Comparison of ENCODE assay signal across 12 cellular contexts in genomic region chr4:687975-688694, GRCh38. TPM values are rescaled to one million over a fixed set of nuclear protein-coding genes. Genes with fewer than 3 reads are reported as not detected.
DNase-seq lines count a peak whose midpoint lies in the region; ATAC-seq and TF ChIP-seq lines count a peak whose summit lies in the region.
"Had no signal": no experiment of that assay in that cellular context is flagged by ENCODE, and none has a peak within 500 bp of the region (broad histone marks: within the 10 kb centered on the region; RNA-seq: fewer than 3 reads in every experiment).

No MANE protein-coding gene starts in this region.

- no peaks in the 10 kb centered on the region for H3K4me1 ChIP-seq in urinary bladder (ENCODE audit: insufficient read depth)

- H3K4me1 Mint-ChIP-seq in activated naive CD8-positive, alpha-beta T cell treated with anti-CD3 and anti-CD28 coated beads for 36 hours: no peaks in the 10 kb centered on the region
- no peaks in the 10 kb centered on the region for H3K4me1 Mint-ChIP-seq in activated naive CD8-positive, alpha-beta T cell treated with anti-CD3 and anti-CD28 coated beads, Interleukin-2, amount 50 U/mL, for 24 hours
- peaks cover 31% of the 10 kb centered on the region for H3K4me1 Mint-ChIP-seq in mesothelial cell of epicardium

- H3K4me3 ChIP-seq in urinary bladder (ENCODE audit: low read depth, low read length): peak overlapping the region; percentile 35

- H3K36me3 ChIP-seq in urinary bladder (ENCODE audit: insufficient read depth): no peaks in the 10 kb centered on the region
- H3K36me3 ChIP-seq: BE2C had no signal

- in situ Hi-C loops in GM13976 (cut with MboI; ENCODE audit: low sequenced_read_pairs, unreplicated experiment): no loop called here

- WGBS in urinary bladder: 89% methylated on average over 23 of the region's 23 CpGs

- H3K36me3 Mint-ChIP-seq in activated naive CD8-positive, alpha-beta T cell treated with anti-CD3 and anti-CD28 coated beads for 36 hours: no peaks in the 10 kb centered on the region
- no peaks in the 10 kb centered on the region for H3K36me3 Mint-ChIP-seq in activated naive CD8-positive, alpha-beta T cell treated with anti-CD3 and anti-CD28 coated beads, Interleukin-2, amount 50 U/mL, for 24 hours (ENCODE audit: low read depth)
- no peaks in the 10 kb centered on the region for H3K36me3 Mint-ChIP-seq in mesothelial cell of epicardium

- H3K27me3 Mint-ChIP-seq in activated naive CD8-positive, alpha-beta T cell treated with anti-CD3 and anti-CD28 coated beads for 36 hours: peaks cover 15% of the 10 kb centered on the region
- H3K27me3 Mint-ChIP-seq in activated naive CD8-positive, alpha-beta T cell treated with anti-CD3 and anti-CD28 coated beads, Interleukin-2, amount 50 U/mL, for 24 hours: peaks cover 7% of the 10 kb centered on the region
- no peaks in the 10 kb centered on the region for H3K27me3 Mint-ChIP-seq in mesothelial cell of epicardium (ENCODE audit: low read depth)

- peak overlapping the region; percentile 38 for H3K27ac ChIP-seq in urinary bladder (ENCODE audit: low read depth)

- no peaks in the 10 kb centered on the region for H3K9me3 Mint-ChIP-seq in activated naive CD8-positive, alpha-beta T cell treated with anti-CD3 and anti-CD28 coated beads for 36 hours
- no peaks in the 10 kb centered on the region for H3K9me3 Mint-ChIP-seq in activated naive CD8-positive, alpha-beta T cell treated with anti-CD3 and anti-CD28 coated beads, Interleukin-2, amount 50 U/mL, for 24 hours
- H3K9me3 Mint-ChIP-seq in mesothelial cell of epicardium: no peaks in the 10 kb centered on the region

- TF ChIP-seq CTCF in mesothelial cell of epicardium (IDR thresholded peaks at IDR 0.05; ENCODE audit: unreplicated experiment) (no peak), GM13976 (IDR thresholded peaks at IDR 0.05; ENCODE audit: borderline replicate concordance, control extremely low read depth, extremely low read depth, insufficient read depth, missing control alignments) (no peak)

- DNase-seq in activated naive CD8-positive, alpha-beta T cell treated with anti-CD3 and anti-CD28 coated beads for 36 hours: no peak
- no peak for DNase-seq in activated naive CD8-positive, alpha-beta T cell treated with anti-CD3 and anti-CD28 coated beads, Interleukin-2, amount 50 U/mL, for 24 hours
- DNase-seq in mesothelial cell of epicardium (ENCODE audit: low spot score in 2 of 2, unreplicated experiment in 2 of 2) (no peak), GM13976 (ENCODE audit: low spot score) (no peak), NCI-H2171 treated with DMSO at 0.1 percent for 48 hours (lab: John Stamatoyannopoulos, UW) (no peak), NCI-H1694 (lab: John Stamatoyannopoulos, UW) (no peak)
- DNase-seq: activated effector memory CD4-positive, alpha-beta T cell treated with anti-CD3 and anti-CD28 coated beads, Interleukin-2, amount 50 U/mL, for 16 hours; hippocampal formation; NCI-H1694 treated with DMSO at 0.1 percent for 48 hours had no signal

- H3K27ac Mint-ChIP-seq in activated naive CD8-positive, alpha-beta T cell treated with anti-CD3 and anti-CD28 coated beads for 36 hours: no peak overlapping the region
- no peak overlapping the region for H3K27ac Mint-ChIP-seq in activated naive CD8-positive, alpha-beta T cell treated with anti-CD3 and anti-CD28 coated beads, Interleukin-2, amount 50 U/mL, for 24 hours
- H3K27ac Mint-ChIP-seq in mesothelial cell of epicardium: no peak overlapping the region

- no peak for ATAC-seq in activated naive CD8-positive, alpha-beta T cell treated with anti-CD3 and anti-CD28 coated beads, Interleukin-2, amount 50 U/mL, for 24 hours
- peak; percentile 4 for ATAC-seq in esophagus mucosa

- peak overlapping the region; percentile 7 for H3K4me3 Mint-ChIP-seq in activated naive CD8-positive, alpha-beta T cell treated with anti-CD3 and anti-CD28 coated beads for 36 hours
- H3K4me3 Mint-ChIP-seq in activated naive CD8-positive, alpha-beta T cell treated with anti-CD3 and anti-CD28 coated beads, Interleukin-2, amount 50 U/mL, for 24 hours: no peak overlapping the region
- H3K4me3 Mint-ChIP-seq in mesothelial cell of epicardium: peak overlapping the region; percentile 44

RNA-seq across cellular contexts. Expression of gene SLC49A3, which starts 0.8 kb away (rescaled TPM):
- under 1 TPM; 0.38 to 0.43 TPM for total RNA-seq in activated naive CD8-positive, alpha-beta T cell treated with anti-CD3 and anti-CD28 coated beads for 36 hours
- total RNA-seq in esophagus mucosa (2.7 TPM), mesothelial cell of epicardium (10.5 to 13.4 TPM (median 11.6 TPM) in 3 replicates), urinary bladder (2.1 TPM)
- polyA plus RNA-seq in urinary bladder: 7.9 TPM

RNA-seq across cellular contexts. Expression of gene MYL5, which starts 13.8 kb away (rescaled TPM):
- 10 to 100 TPM; 22.7 to 22.9 TPM for total RNA-seq in activated naive CD8-positive, alpha-beta T cell treated with anti-CD3 and anti-CD28 coated beads for 36 hours
- total RNA-seq in esophagus mucosa (22.2 TPM), mesothelial cell of epicardium (25.0 to 32.1 TPM (median 32.0 TPM) in 3 replicates), urinary bladder (11.8 TPM)
- 7.1 TPM for polyA plus RNA-seq in urinary bladder

RNA-seq across cellular contexts. Expression of gene ATP5ME, which starts 14.1 kb away (rescaled TPM):
- total RNA-seq in activated naive CD8-positive, alpha-beta T cell treated with anti-CD3 and anti-CD28 coated beads for 36 hours: 100 to 1,000 TPM; 284 to 287 TPM
- total RNA-seq in esophagus mucosa: 344 TPM
- total RNA-seq in mesothelial cell of epicardium: 194 to 212 TPM (median 197 TPM) in 3 replicates
- 160 TPM for total RNA-seq in urinary bladder
- polyA plus RNA-seq in urinary bladder: 430 TPM

RNA-seq across cellular contexts. Expression of gene PCGF3, which starts 17.5 kb away (rescaled TPM):
- total RNA-seq in activated naive CD8-positive, alpha-beta T cell treated with anti-CD3 and anti-CD28 coated beads for 36 hours: 10 to 100 TPM; 19.7 to 21.2 TPM
- total RNA-seq in esophagus mucosa (30.5 TPM), mesothelial cell of epicardium (88.1 to 93.4 TPM (median 90.9 TPM) in 3 replicates), urinary bladder (52.6 TPM)
- 36.1 TPM for polyA plus RNA-seq in urinary bladder
